Comparison of ENCODE assay signal across 18 cellular contexts in genomic region chr12:112218150-112218549, GRCh38.
DNase-seq lines count a peak whose midpoint lies in the region; ATAC-seq, FAIRE-seq and TF ChIP-seq lines count a peak whose summit lies in the region.
"Had no signal": no experiment of that assay in that cellular context is flagged by ENCODE, and none has a peak within 500 bp of the region (broad histone marks: within the 10 kb centered on the region; RNA-seq: fewer than 3 reads in every experiment).

No MANE protein-coding gene starts in this region.

- H3K36me3 ChIP-seq in astrocyte (ENCODE audit: insufficient read depth, low read length), result peaks cover 11% of the 10 kb centered on the region

- H3K4me3 Mint-ChIP-seq in HFFc6 (peak overlapping the region; percentile 19; the same call in 1 of the 2 replicates), astrocyte (ENCODE audit: unreplicated experiment) (no peak overlapping the region)
- no peak overlapping the region for H3K4me3 Mint-ChIP-seq in stimulated activated memory B cell treated with anti-CD40 and anti-IgM and Interleukin-4, amounts not matched to agents 10 μg/mL and 1 μg/mL and 100 μg/mL, for 72 hours
- H3K4me3 Mint-ChIP-seq: CD8-positive, alpha-beta memory T cell; GM23338 had no signal

- H3K4me1 ChIP-seq in astrocyte (ENCODE audit: insufficient read depth, low read length), result no peaks in the 10 kb centered on the region
- H3K4me1 ChIP-seq: BLaER1 had no signal

- H3K36me3 Mint-ChIP-seq in HFFc6 (ENCODE audit: low read depth), result peaks cover 20% of the 10 kb centered on the region
- peaks cover 18% of the 10 kb centered on the region for H3K36me3 Mint-ChIP-seq in astrocyte (ENCODE audit: low read depth, unreplicated experiment)
- peaks cover 54% of the 10 kb centered on the region for H3K36me3 Mint-ChIP-seq in stimulated activated memory B cell treated with anti-CD40 and anti-IgM and Interleukin-4, amounts not matched to agents 10 μg/mL and 1 μg/mL and 100 μg/mL, for 72 hours

- no peak overlapping the region for H3K9ac ChIP-seq in astrocyte (ENCODE audit: low read length)
- H3K9ac ChIP-seq: BLaER1, KMS-11 had no signal

- H3K9me3 Mint-ChIP-seq in HFFc6, result no peaks in the 10 kb centered on the region
- no peaks in the 10 kb centered on the region for H3K9me3 Mint-ChIP-seq in astrocyte (ENCODE audit: unreplicated experiment)
- H3K9me3 Mint-ChIP-seq in stimulated activated memory B cell treated with anti-CD40 and anti-IgM and Interleukin-4, amounts not matched to agents 10 μg/mL and 1 μg/mL and 100 μg/mL, for 72 hours, result no peaks in the 10 kb centered on the region
- H3K9me3 Mint-ChIP-seq: CD8-positive, alpha-beta memory T cell; GM23338 had no signal

- peak overlapping the region; percentile 12 for H3K4me2 ChIP-seq in astrocyte (ENCODE audit: low read length)
- H3K4me2 ChIP-seq: BLaER1, GM23338, KMS-11, PC-9 had no signal

- H3K27ac Mint-ChIP-seq in HFFc6 (peak overlapping the region; percentile 34), astrocyte (ENCODE audit: unreplicated experiment) (no peak overlapping the region)
- peak overlapping the region; percentile 64 for H3K27ac Mint-ChIP-seq in stimulated activated memory B cell treated with anti-CD40 and anti-IgM and Interleukin-4, amounts not matched to agents 10 μg/mL and 1 μg/mL and 100 μg/mL, for 72 hours
- H3K27ac Mint-ChIP-seq: GM23338 had no signal

- no peak overlapping the region for H2AFZ ChIP-seq in astrocyte (ENCODE audit: low read depth, low read length)
- H2AFZ ChIP-seq: GM23338, PC-9 had no signal

- TF ChIP-seq CTCF in HFFc6 (IDR thresholded peaks at IDR 0.05), result no peak
- TF ChIP-seq CTCF in astrocyte (IDR thresholded peaks at IDR 0.05; ENCODE audit: insufficient read depth, low read depth, low read length), result no peak
- no peak for TF ChIP-seq CTCF in fibroblast of pulmonary artery (IDR thresholded peaks at IDR 0.05; ENCODE audit: low read length, missing control alignments)

- no peaks in the 10 kb centered on the region for H3K27me3 ChIP-seq in astrocyte (ENCODE audit: insufficient read depth, low read length)
- H3K27me3 ChIP-seq: BLaER1 had no signal

- H3K4me3 ChIP-seq in astrocyte (ENCODE audit: insufficient read depth, low read depth, low read length), result no peak overlapping the region
- H3K4me3 ChIP-seq in fibroblast of pulmonary artery (replicated peaks; ENCODE audit: low read depth, low read length), result no peak overlapping the region
- H3K4me3 ChIP-seq: BLaER1, GM23338, PC-9 had no signal

- DNase-seq in HFFc6 (peak; percentile 36), astrocyte (ENCODE audit: low read depth) (peak; percentile 24), fibroblast of pulmonary artery (ENCODE audit: low read depth) (peak; percentile 48), NCI-H128 (lab: John Stamatoyannopoulos, UW; ENCODE audit: unreplicated experiment) (no peak), NOMO-1 treated with DMSO at 0.1 percent for 48 hours (lab: John Stamatoyannopoulos, UW; ENCODE audit: unreplicated experiment) (no peak), NCI-H1105 treated with DMSO at 0.1 percent for 48 hours (lab: John Stamatoyannopoulos, UW) (no peak), SHP77 (lab: John Stamatoyannopoulos, UW) (no peak)
- DNase-seq: CD8-positive, alpha-beta memory T cell; NCI-H1092; NCI-H1694 treated with DMSO at 0.1 percent for 48 hours; NCI-H446; PC-9 had no signal

- no peaks in the 10 kb centered on the region for H3K9me3 ChIP-seq in astrocyte (ENCODE audit: insufficient read depth, low read depth, low read length)
- H3K9me3 ChIP-seq: BLaER1 had no signal

- no peaks in the 10 kb centered on the region for H3K79me2 ChIP-seq in astrocyte (ENCODE audit: insufficient read depth, low read length)

- no peak for FAIRE-seq in astrocyte (lab: Jason Lieb, UNC)
- FAIRE-seq: GM18507 had no signal

- H4K20me1 ChIP-seq in astrocyte (ENCODE audit: insufficient read depth, low read length), result no peaks in the 10 kb centered on the region
- H4K20me1 ChIP-seq: BLaER1 had no signal

- H3K4me1 Mint-ChIP-seq in HFFc6 (ENCODE audit: low read depth) (peaks cover 28% of the 10 kb centered on the region), astrocyte (ENCODE audit: low read depth, unreplicated experiment) (peaks cover 2% of the 10 kb centered on the region)
- peaks cover 12% of the 10 kb centered on the region for H3K4me1 Mint-ChIP-seq in stimulated activated memory B cell treated with anti-CD40 and anti-IgM and Interleukin-4, amounts not matched to agents 10 μg/mL and 1 μg/mL and 100 μg/mL, for 72 hours
- H3K4me1 Mint-ChIP-seq: CD8-positive, alpha-beta memory T cell; GM23338 had no signal

- H3K27me3 Mint-ChIP-seq in HFFc6 (ENCODE audit: insufficient read depth), result no peaks in the 10 kb centered on the region
- H3K27me3 Mint-ChIP-seq in astrocyte (ENCODE audit: low read depth, unreplicated experiment), result no peaks in the 10 kb centered on the region
- no peaks in the 10 kb centered on the region for H3K27me3 Mint-ChIP-seq in stimulated activated memory B cell treated with anti-CD40 and anti-IgM and Interleukin-4, amounts not matched to agents 10 μg/mL and 1 μg/mL and 100 μg/mL, for 72 hours
- H3K27me3 Mint-ChIP-seq: CD8-positive, alpha-beta memory T cell had no signal

- H3K27ac ChIP-seq in astrocyte (ENCODE audit: low read depth, low read length), result no peak overlapping the region
- H3K27ac ChIP-seq: BLaER1, KMS-11, PC-9 had no signal

- ATAC-seq in stimulated activated memory B cell treated with anti-CD40 and anti-IgM and Interleukin-4, amounts not matched to agents 10 μg/mL and 1 μg/mL and 100 μg/mL, for 72 hours, result no peak
- ATAC-seq: GM23338, Right ventricle myocardium inferior had no signal

Comparison
In these comparisons a context has a peak if more than half of its experiments do, and no peak if none do; other contexts are left out.
1. DNase-seq: peak in HFFc6 (single experiment), astrocyte (single experiment) and fibroblast of pulmonary artery (single experiment); none in NCI-H128 (single experiment), NOMO-1 treated with DMSO at 0.1 percent for 48 hours (single experiment), NCI-H1105 treated with DMSO at 0.1 percent for 48 hours (single experiment) and SHP77 (0 of 2).